Comparison of ENCODE assay signal across 16 cellular contexts in the genomic region with DNA sequence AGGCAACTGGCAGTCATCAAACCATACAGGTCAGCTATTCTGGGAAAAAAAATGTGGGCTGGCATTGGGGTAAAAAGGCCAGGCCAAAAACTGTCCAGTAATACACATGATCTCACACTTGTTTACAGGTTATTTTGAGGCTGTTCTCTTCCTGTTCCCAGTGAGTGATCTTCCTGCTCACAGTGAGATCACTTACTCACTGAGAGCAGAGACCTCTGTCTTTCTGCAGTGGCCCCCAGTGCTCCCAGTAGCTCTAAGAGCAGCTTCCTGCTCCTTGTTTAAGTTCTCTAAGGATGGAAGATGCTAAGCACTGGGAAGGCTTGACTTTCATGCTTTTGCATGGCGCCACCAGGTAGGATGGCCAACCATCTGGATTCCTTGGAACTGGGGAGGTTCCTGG.
DNase-seq lines count a peak whose midpoint lies in the region; ATAC-seq and TF ChIP-seq lines count a peak whose summit lies in the region.
"Had no signal": no experiment of that assay in that cellular context is flagged by ENCODE, and none has a peak within 500 bp of the region (broad histone marks: within the 10 kb centered on the region; RNA-seq: fewer than 3 reads in every experiment).

No MANE protein-coding gene starts in this region.

- no peak overlapping the region for H3K9ac ChIP-seq in Loucy (ENCODE audit: low read depth, low read length, poor library complexity, severe bottlenecking)

- no peaks in the 10 kb centered on the region for H3K9me3 ChIP-seq in Loucy (ENCODE audit: insufficient read depth, low read depth, low read length)
- H3K9me3 ChIP-seq in esophagus muscularis mucosa: no peaks in the 10 kb centered on the region
- no peaks in the 10 kb centered on the region for H3K9me3 ChIP-seq in gastrocnemius medialis
- H3K9me3 ChIP-seq in Peyer's patch: no peaks in the 10 kb centered on the region
- H3K9me3 ChIP-seq: upper lobe of right lung had no signal

- H3F3A ChIP-seq in Loucy (ENCODE audit: low read depth): no peaks in the 10 kb centered on the region

- no peaks in the 10 kb centered on the region for H3K9me2 ChIP-seq in Loucy (replicated peaks; ENCODE audit: low read depth, low read length)

- TF ChIP-seq EP300 in esophagus muscularis mucosa (IDR thresholded peaks at IDR 0.05): no peak

- no peaks in the 10 kb centered on the region for H3K36me3 Mint-ChIP-seq in type B pancreatic cell
- H3K36me3 Mint-ChIP-seq in osteocyte (ENCODE audit: unreplicated experiment): no peaks in the 10 kb centered on the region
- no peaks in the 10 kb centered on the region for H3K36me3 Mint-ChIP-seq in nephron progenitor cell (ENCODE audit: low read depth)

- H3K4me1 Mint-ChIP-seq in type B pancreatic cell (ENCODE audit: unreplicated experiment) (peaks cover 50% of the 10 kb centered on the region), osteocyte (ENCODE audit: unreplicated experiment) (no peaks in the 10 kb centered on the region), nephron progenitor cell (peaks cover 57% of the 10 kb centered on the region)
- H3K4me1 Mint-ChIP-seq: central memory CD8-positive, alpha-beta T cell had no signal

- ATAC-seq in left lobe of liver (peak; percentile 29), gastrocnemius medialis (peak; percentile 98)
- ATAC-seq: upper lobe of right lung had no signal

- peak overlapping the region; percentile 9; the same call in 1 of the 2 replicates for H2AFZ ChIP-seq in Loucy (ENCODE audit: low read length)

- H3K27me3 ChIP-seq in Loucy (ENCODE audit: insufficient read depth, low read length, poor library complexity, severe bottlenecking) (no peaks in the 10 kb centered on the region), esophagus muscularis mucosa (no peaks in the 10 kb centered on the region), gastrocnemius medialis (no peaks in the 10 kb centered on the region), Peyer's patch (no peaks in the 10 kb centered on the region)
- H3K27me3 ChIP-seq: upper lobe of right lung had no signal

- H3K27ac Mint-ChIP-seq in type B pancreatic cell: no peak overlapping the region
- H3K27ac Mint-ChIP-seq in osteocyte (ENCODE audit: unreplicated experiment): no peak overlapping the region
- no peak overlapping the region for H3K27ac Mint-ChIP-seq in nephron progenitor cell
- H3K27ac Mint-ChIP-seq: activated naive CD4-positive, alpha-beta T cell treated with anti-CD3 and anti-CD28 coated beads for 36 hours; stimulated activated naive CD8-positive, alpha-beta T cell treated with anti-CD3 and anti-CD28 coated beads, Interleukin-15, Interleukin-2, amounts not matched to agents 100 ng/mL and 50 ng/mL, for 24 hours had no signal

- TF ChIP-seq CTCF in Loucy (conservative IDR thresholded peaks at IDR 0.05; ENCODE audit: low read length) (no peak), esophagus muscularis mucosa (IDR thresholded peaks at IDR 0.05) (no peak), gastrocnemius medialis (IDR thresholded peaks at IDR 0.05 in 4 of 5, conservative IDR thresholded peaks at IDR 0.05 in 1 of 5) (no peak), type B pancreatic cell (conservative IDR thresholded peaks at IDR 0.05) (no peak), osteocyte (IDR thresholded peaks at IDR 0.05) (no peak), Peyer's patch (IDR thresholded peaks at IDR 0.05) (no peak), nephron progenitor cell (IDR thresholded peaks at IDR 0.05) (no peak)

- TF ChIP-seq POLR2A in esophagus muscularis mucosa (IDR thresholded peaks at IDR 0.05; ENCODE audit: low read depth): no peak
- TF ChIP-seq POLR2A in gastrocnemius medialis (IDR thresholded peaks at IDR 0.05): peak; percentile 80 to 94
- TF ChIP-seq POLR2A in Peyer's patch (IDR thresholded peaks at IDR 0.05): no peak

- DNase-seq in esophagus muscularis mucosa (ENCODE audit: extremely low spot score) (peak; percentile 87), left lobe of liver (ENCODE audit: low spot score) (no peak), gastrocnemius medialis (peak; percentile 58 to 68), type B pancreatic cell (ENCODE audit: extremely low spot score, unreplicated experiment) (no peak), osteocyte (ENCODE audit: extremely low spot score, unreplicated experiment) (no peak), Peyer's patch (no peak), nephron progenitor cell (no peak)
- DNase-seq: activated CD4-positive, CD25-positive, alpha-beta regulatory T cell treated with anti-CD3 and anti-CD28 coated beads, Interleukin-2, amount 50 U/mL, for 72 hours; activated CD8-positive, alpha-beta memory T cell treated with anti-CD3 and anti-CD28 coated beads for 24 hours; activated naive CD4-positive, alpha-beta T cell treated with anti-CD3 and anti-CD28 coated beads for 36 hours; activated T-cell treated with anti-CD3 and anti-CD28 coated beads, Interleukin-2, amount 50 U/mL, for 48 hours; effector memory CD4-positive, alpha-beta T cell; upper lobe of right lung had no signal

- no peaks in the 10 kb centered on the region for H4K20me1 ChIP-seq in Loucy (ENCODE audit: insufficient read depth, low read length, poor library complexity, severe bottlenecking)

- H3K79me2 ChIP-seq in Loucy (ENCODE audit: insufficient read depth, low read length): no peaks in the 10 kb centered on the region

- intact Hi-C loops in esophagus muscularis mucosa (cut with DNase I) (no loop called here), gastrocnemius medialis (cut with DNase I; ENCODE audit: low total_unique reads) (loop anchor here (5.0 to 10.0 kb wide), 4 partner anchors 92 to 269 kb away; partner anchors contain the start of gene KIAA1217)

- H3K27ac ChIP-seq in esophagus muscularis mucosa (replicated peaks in 1 of 4): no peak overlapping the region
- H3K27ac ChIP-seq in gastrocnemius medialis: peak overlapping the region; percentile 90 to 96 (median 92)
- no peak overlapping the region for H3K27ac ChIP-seq in Peyer's patch
- H3K27ac ChIP-seq: upper lobe of right lung had no signal

- in situ Hi-C loops in gastrocnemius medialis (cut with MboI; ENCODE audit: low sequenced_read_pairs in 4 of 4): no loop called here

- no peak overlapping the region for H3K4me2 ChIP-seq in Loucy (ENCODE audit: low read depth, low read length, poor library complexity, severe bottlenecking)

- H3K9me3 Mint-ChIP-seq in type B pancreatic cell (no peaks in the 10 kb centered on the region), osteocyte (ENCODE audit: unreplicated experiment) (peaks cover 4% of the 10 kb centered on the region), nephron progenitor cell (no peaks in the 10 kb centered on the region)
- H3K9me3 Mint-ChIP-seq: activated naive CD4-positive, alpha-beta T cell treated with anti-CD3 and anti-CD28 coated beads for 36 hours; central memory CD8-positive, alpha-beta T cell; stimulated activated naive CD8-positive, alpha-beta T cell treated with anti-CD3 and anti-CD28 coated beads, Interleukin-15, Interleukin-2, amounts not matched to agents 100 ng/mL and 50 ng/mL, for 24 hours had no signal

- H3K4me1 ChIP-seq in Loucy (ENCODE audit: insufficient read depth, low read length, poor library complexity, severe bottlenecking) (peaks cover 4% of the 10 kb centered on the region), esophagus muscularis mucosa (peaks cover 4 to 17% (median 5%) of the 10 kb centered on the region in 4 donors), gastrocnemius medialis (peaks cover 35 to 47% of the 10 kb centered on the region in 2 donors), Peyer's patch (no peaks in the 10 kb centered on the region)

- H3K4me3 Mint-ChIP-seq in type B pancreatic cell (no peak overlapping the region), osteocyte (ENCODE audit: unreplicated experiment) (no peak overlapping the region), nephron progenitor cell (no peak overlapping the region)
- H3K4me3 Mint-ChIP-seq: activated naive CD4-positive, alpha-beta T cell treated with anti-CD3 and anti-CD28 coated beads for 36 hours; central memory CD8-positive, alpha-beta T cell; stimulated activated naive CD8-positive, alpha-beta T cell treated with anti-CD3 and anti-CD28 coated beads, Interleukin-15, Interleukin-2, amounts not matched to agents 100 ng/mL and 50 ng/mL, for 24 hours had no signal

- H3K27me3 Mint-ChIP-seq in type B pancreatic cell: no peaks in the 10 kb centered on the region
- no peaks in the 10 kb centered on the region for H3K27me3 Mint-ChIP-seq in osteocyte (ENCODE audit: unreplicated experiment)
- H3K27me3 Mint-ChIP-seq in nephron progenitor cell (ENCODE audit: low read depth, poor library complexity): peaks cover 5% of the 10 kb centered on the region
- H3K27me3 Mint-ChIP-seq: central memory CD8-positive, alpha-beta T cell; stimulated activated naive CD8-positive, alpha-beta T cell treated with anti-CD3 and anti-CD28 coated beads, Interleukin-15, Interleukin-2, amounts not matched to agents 100 ng/mL and 50 ng/mL, for 24 hours had no signal

- 82% methylated on average over 1 of the region's 1 CpG for WGBS in esophagus muscularis mucosa

- H3K4me3 ChIP-seq in Loucy (ENCODE audit: low read length, poor library complexity, severe bottlenecking): no peak overlapping the region
- no peak overlapping the region for H3K4me3 ChIP-seq in esophagus muscularis mucosa
- peak overlapping the region; percentile 33 to 37 (median 34) for H3K4me3 ChIP-seq in gastrocnemius medialis
- no peak overlapping the region for H3K4me3 ChIP-seq in Peyer's patch
- H3K4me3 ChIP-seq: upper lobe of right lung had no signal

- H3K36me3 ChIP-seq in Loucy (ENCODE audit: insufficient read depth, low read length): no peaks in the 10 kb centered on the region
- H3K36me3 ChIP-seq in esophagus muscularis mucosa: no peaks in the 10 kb centered on the region
- no peaks in the 10 kb centered on the region for H3K36me3 ChIP-seq in gastrocnemius medialis
- no peaks in the 10 kb centered on the region for H3K36me3 ChIP-seq in Peyer's patch
- H3K36me3 ChIP-seq: upper lobe of right lung had no signal

Comparison
In these comparisons a context has a peak if more than half of its experiments do, and no peak if none do; other contexts are left out.
1. H3K4me3 ChIP-seq: peak in gastrocnemius medialis (4 of 4); none in Loucy (single experiment), esophagus muscularis mucosa (0 of 4) and Peyer's patch (0 of 4).
2. DNase-seq: peak in esophagus muscularis mucosa (single experiment) and gastrocnemius medialis (2 of 2); none in left lobe of liver (single experiment), type B pancreatic cell (single experiment), osteocyte (single experiment), Peyer's patch (0 of 3) and nephron progenitor cell (single experiment).
3. H3K27ac ChIP-seq: peak in gastrocnemius medialis (4 of 4); none in esophagus muscularis mucosa (0 of 4) and Peyer's patch (0 of 4).
4. POLR2A ChIP-seq: peak in gastrocnemius medialis (2 of 2); none in esophagus muscularis mucosa (single experiment) and Peyer's patch (0 of 2).